28 cellular contexts compared by ENCODE assay signal in the genomic region with DNA sequence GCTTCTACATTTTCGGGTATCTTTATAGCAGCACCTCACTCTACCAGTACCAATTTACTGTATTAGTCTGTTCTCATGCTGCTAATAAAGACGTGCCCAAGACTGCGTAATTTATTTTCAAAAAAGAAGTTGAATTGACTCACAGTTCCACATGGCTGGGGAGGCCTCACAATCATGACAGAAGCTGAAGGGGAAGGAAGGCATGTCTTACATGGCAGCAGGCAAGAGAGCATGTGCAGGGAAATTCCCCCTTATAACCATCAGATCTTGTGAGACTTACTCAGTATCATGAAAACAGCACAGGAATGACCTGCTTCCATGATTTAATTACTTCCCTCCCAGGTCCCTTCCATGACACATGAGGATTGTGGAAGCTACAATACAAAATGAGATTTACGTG.
"Had no signal": no experiment of that assay in that cellular context is flagged by ENCODE, and none has a peak within 500 bp of the region (broad histone marks: within the 10 kb centered on the region; RNA-seq: fewer than 3 reads in every experiment).

No MANE protein-coding gene starts in this region.

- H3K4me1 Mint-ChIP-seq: activated CD4-positive, alpha-beta T cell treated with anti-CD3 and anti-CD28 coated beads, Interleukin-2, amount 10 ng/mL, durations not matched to agents 7 days and 5 days had no signal

- H3K27ac ChIP-seq: adrenal gland, body of pancreas, breast epithelium, SJCRH30, SK-N-MC had no signal

- H3K36me3 Mint-ChIP-seq: activated naive CD4-positive, alpha-beta T cell treated with anti-CD3 and anti-CD28 coated beads, Interleukin-2, amount 50 U/mL, for 72 hours had no signal

- H3K36me3 ChIP-seq: adrenal gland, breast epithelium, SJCRH30 had no signal

- H3K4me1 ChIP-seq: adrenal gland, body of pancreas, breast epithelium had no signal

- H3K4me3 Mint-ChIP-seq: activated CD4-positive, alpha-beta T cell treated with anti-CD3 and anti-CD28 coated beads for 36 hours; activated CD4-positive, alpha-beta T cell treated with anti-CD3 and anti-CD28 coated beads, Interleukin-2, amount 10 ng/mL, durations not matched to agents 7 days and 5 days; activated CD8-positive, alpha-beta T cell treated with anti-CD3 and anti-CD28 coated beads, Interleukin-2, amount 10 ng/mL, durations not matched to agents 7 days and 5 days; activated T-cell treated with anti-CD3 and anti-CD28 coated beads, Interleukin-2, amount 50 U/mL, for 24 hours had no signal

- DNase-seq: activated CD4-positive, alpha-beta T cell treated with anti-CD3 and anti-CD28 coated beads for 36 hours; activated CD4-positive, alpha-beta T cell treated with anti-CD3 and anti-CD28 coated beads, Interleukin-2, amount 10 ng/mL, durations not matched to agents 7 days and 5 days; activated CD4-positive, alpha-beta T cell treated with anti-CD3 and anti-CD28 coated beads, Interleukin-2, amount 50 U/mL, for 48 hours; activated CD8-positive, alpha-beta T cell treated with anti-CD3 and anti-CD28 coated beads, Interleukin-2, amount 10 ng/mL, durations not matched to agents 7 days and 5 days; activated gamma-delta T cell; activated naive CD4-positive, alpha-beta T cell treated with Interleukin-2 at 50 U/mL for 16 hours; activated T-cell treated with anti-CD3 and anti-CD28 coated beads, Interleukin-2, amount 50 U/mL, for 24 hours; adrenal gland; body of pancreas; Kasumi-1; KG1; MM.1S; MV-4-11; NCI-H1092; NCI-H1436 treated with DMSO at 0.1 percent for 48 hours; NCI-H1694 treated with DMSO at 0.1 percent for 48 hours; NCI-H2029; NCI-H345; NCI-H524 treated with DMSO at 0.1 percent for 48 hours; SHP77; SJCRH30; T1000 had no signal

- H3K9me3 Mint-ChIP-seq: activated T-cell treated with anti-CD3 and anti-CD28 coated beads, Interleukin-2, amount 50 U/mL, for 24 hours had no signal

- ATAC-seq: activated CD4-positive, alpha-beta T cell treated with anti-CD3 and anti-CD28 coated beads for 36 hours; activated CD4-positive, CD25-positive, alpha-beta regulatory T cell treated with anti-CD3 and anti-CD28 coated beads, Interleukin-2, amount 50 U/mL, for 24 hours; activated CD8-positive, alpha-beta T cell treated with anti-CD3 and anti-CD28 coated beads, Interleukin-2, amount 10 ng/mL, durations not matched to agents 7 days and 5 days; activated naive CD4-positive, alpha-beta T cell treated with anti-CD3 and anti-CD28 coated beads, Interleukin-2, amount 50 U/mL, for 72 hours; body of pancreas; Panc1 had no signal

- H3K27ac Mint-ChIP-seq: activated CD4-positive, alpha-beta T cell treated with anti-CD3 and anti-CD28 coated beads for 36 hours; activated CD4-positive, alpha-beta T cell treated with anti-CD3 and anti-CD28 coated beads, Interleukin-2, amount 10 ng/mL, durations not matched to agents 7 days and 5 days; activated CD8-positive, alpha-beta T cell treated with anti-CD3 and anti-CD28 coated beads, Interleukin-2, amount 10 ng/mL, durations not matched to agents 7 days and 5 days; activated naive CD4-positive, alpha-beta T cell treated with anti-CD3 and anti-CD28 coated beads, Interleukin-2, amount 50 U/mL, for 72 hours; activated T-cell treated with anti-CD3 and anti-CD28 coated beads, Interleukin-2, amount 50 U/mL, for 24 hours; activated T-helper 2 cell treated with anti-CD3 and anti-CD28 coated beads, Interferon-gamma antibody, Interleukin-2, Interleukin-4, amounts not matched to agents 10 μg/mL and 5 μg/mL and 100 μg/mL, durations not matched to agents 14 hours and 24 hours and 36 hours had no signal

- H3K9me3 ChIP-seq: adrenal gland, body of pancreas, breast epithelium, SJCRH30 had no signal

- H3K27me3 ChIP-seq: adrenal gland, body of pancreas, breast epithelium, SJCRH30 had no signal

- H3K4me3 ChIP-seq: adrenal gland, body of pancreas, breast epithelium, SJCRH30, SK-N-MC had no signal
